In the genomic region with DNA sequence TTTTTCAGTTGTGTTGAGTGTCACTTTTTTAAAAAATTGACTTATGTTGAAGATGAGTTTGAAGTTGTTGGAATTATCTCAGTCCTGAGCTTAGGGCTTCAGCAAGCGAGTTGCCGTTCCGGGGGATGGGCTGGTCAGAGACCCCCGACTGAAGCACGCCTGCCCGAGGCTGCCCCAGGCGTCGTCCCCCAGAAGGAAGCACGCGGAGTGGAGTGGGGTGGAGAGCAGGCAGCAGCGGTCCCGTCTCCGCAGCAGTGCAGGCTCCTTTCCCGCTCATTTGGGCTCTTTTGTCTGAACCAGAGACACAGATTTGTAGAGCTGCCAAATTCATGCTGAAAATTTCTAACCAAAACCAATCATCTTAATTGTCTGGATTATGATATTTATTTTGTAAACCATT, we compare ENCODE assay signal across 22 cellular contexts. TPM values are rescaled to one million over a fixed set of nuclear protein-coding genes. Genes with fewer than 3 reads are reported as not detected.
DNase-seq lines count a peak whose midpoint lies in the region; ATAC-seq, FAIRE-seq and TF ChIP-seq lines count a peak whose summit lies in the region.
"Had no signal": no experiment of that assay in that cellular context is flagged by ENCODE, and none has a peak within 500 bp of the region (broad histone marks: within the 10 kb centered on the region; RNA-seq: fewer than 3 reads in every experiment).

No MANE protein-coding gene starts in this region.

- POLR2A ChIA-PET in activated CD8-positive, alpha-beta T cell treated with anti-CD3 and anti-CD28 coated beads for 36 hours (lab: Charles Lee), result no interaction called here
- POLR2A ChIA-PET in activated CD8-positive, alpha-beta T cell treated with anti-CD3 and anti-CD28 coated beads, Interleukin-2, amount 10 ng/mL, durations not matched to agents 7 days and 5 days (lab: Charles Lee), result no interaction called here
- POLR2A ChIA-PET in naive thymus-derived CD4-positive, alpha-beta T cell (lab: Charles Lee), result no interaction called here

- H3K4me1 Mint-ChIP-seq in activated CD8-positive, alpha-beta T cell treated with anti-CD3 and anti-CD28 coated beads for 36 hours (ENCODE audit: low read depth), result peaks cover 24% of the 10 kb centered on the region
- peaks cover 7% of the 10 kb centered on the region for H3K4me1 Mint-ChIP-seq in activated CD8-positive, alpha-beta T cell treated with anti-CD3 and anti-CD28 coated beads, Interleukin-2, amount 10 ng/mL, durations not matched to agents 7 days and 5 days (ENCODE audit: low read depth)
- H3K4me1 Mint-ChIP-seq in naive thymus-derived CD4-positive, alpha-beta T cell, result peaks cover 17 to 50% (median 34%) of the 10 kb centered on the region in 7 donors

- H3K36me3 ChIP-seq in BLaER1 treated with 17β-estradiol and CSF1 and Interleukin-3, amounts not matched to agents 10 nM and 100 nM, result peaks cover 0 to 49% (median 7%) of the 10 kb centered on the region in 11 experiments; a peak in 10 of 22 replicates
- H3K36me3 ChIP-seq in SK-N-MC (ENCODE audit: insufficient read depth, low read length) (no peaks in the 10 kb centered on the region), kidney (ENCODE audit: control insufficient read depth in 1 of 2, insufficient read depth in 2 of 2, low read length in 2 of 2) (no peaks in the 10 kb centered on the region)
- H3K36me3 ChIP-seq in naive thymus-derived CD4-positive, alpha-beta T cell (ENCODE audit: control insufficient read depth in 2 of 3, insufficient read depth in 3 of 3, low read length in 3 of 3), result peaks cover 0 to 53% (median 3%) of the 10 kb centered on the region in 3 experiments

- peak overlapping the region; percentile 34 for H3K27ac Mint-ChIP-seq in activated CD8-positive, alpha-beta T cell treated with anti-CD3 and anti-CD28 coated beads for 36 hours
- H3K27ac Mint-ChIP-seq in activated CD8-positive, alpha-beta T cell treated with anti-CD3 and anti-CD28 coated beads, Interleukin-2, amount 10 ng/mL, durations not matched to agents 7 days and 5 days, result no peak overlapping the region
- peak overlapping the region in 4 of 9 donors; percentile 21 to 81 (median 68) for H3K27ac Mint-ChIP-seq in naive thymus-derived CD4-positive, alpha-beta T cell

- DNase-seq in activated CD8-positive, alpha-beta T cell treated with anti-CD3 and anti-CD28 coated beads for 36 hours, result no peak
- no peak for DNase-seq in activated CD8-positive, alpha-beta T cell treated with anti-CD3 and anti-CD28 coated beads, Interleukin-2, amount 10 ng/mL, durations not matched to agents 7 days and 5 days
- DNase-seq in SK-N-MC (ENCODE audit: low read depth, low spot score), result no peak
- DNase-seq in kidney, result peak; percentile 70
- DNase-seq in naive thymus-derived CD4-positive, alpha-beta T cell, result no peak
- DNase-seq in AG20443 (ENCODE audit: low spot score), result no peak
- DNase-seq: C1 segment of cervical spinal cord; IMR-90; NCI-H1092 treated with DMSO at 0.1 percent for 48 hours; NCI-H1436 treated with DMSO at 0.1 percent for 48 hours; NCI-H1930; NCI-H226; NCI-H510A treated with DMSO at 0.1 percent for 48 hours; NCI-H748 treated with DMSO at 0.1 percent for 48 hours; NK-92 treated with Interleukin-12 subunit alpha and Interleukin-12 subunit beta, amount 100 ng/mL, for 24 hours; SHP77 treated with DMSO at 0.1 percent for 48 hours; SK-N-SH had no signal

- no peaks in the 10 kb centered on the region for H3K9me3 ChIP-seq in BLaER1 treated with 17β-estradiol and CSF1 and Interleukin-3, amounts not matched to agents 10 nM and 100 nM (replicated peaks in 1 of 11)
- H3K9me3 ChIP-seq in SK-N-MC (ENCODE audit: low read depth, low read length) (no peaks in the 10 kb centered on the region), kidney (ENCODE audit: control insufficient read depth in 1 of 2, low read length in 2 of 2) (no peaks in the 10 kb centered on the region)
- no peaks in the 10 kb centered on the region for H3K9me3 ChIP-seq in naive thymus-derived CD4-positive, alpha-beta T cell (ENCODE audit: control insufficient read depth in 2 of 3, low read length in 3 of 3)
- H3K9me3 ChIP-seq: A549, SK-N-SH had no signal

- CTCF ChIA-PET in activated CD8-positive, alpha-beta T cell treated with anti-CD3 and anti-CD28 coated beads for 36 hours (lab: Charles Lee), result interaction anchor here (1.0 kb wide), 1 partner anchor 50 kb away, joined by 3 read pairs; no protein-coding TSS in a partner anchor
- CTCF ChIA-PET in activated CD8-positive, alpha-beta T cell treated with anti-CD3 and anti-CD28 coated beads, Interleukin-2, amount 10 ng/mL, durations not matched to agents 7 days and 5 days (lab: Charles Lee), result no interaction called here
- CTCF ChIA-PET in naive thymus-derived CD4-positive, alpha-beta T cell (lab: Charles Lee), result no interaction called here

- H3K27me3 ChIP-seq in BLaER1 treated with 17β-estradiol and CSF1 and Interleukin-3, amounts not matched to agents 10 nM and 100 nM, result peaks cover 0 to 19% (median 0%) of the 10 kb centered on the region in 11 experiments; a peak in 9 of 22 replicates
- no peaks in the 10 kb centered on the region for H3K27me3 ChIP-seq in naive thymus-derived CD4-positive, alpha-beta T cell (ENCODE audit: control insufficient read depth in 2 of 2, insufficient read depth in 2 of 2, low read length in 2 of 2)

- no peak overlapping the region for H3K27ac ChIP-seq in BLaER1 treated with 17β-estradiol and CSF1 and Interleukin-3, amounts not matched to agents 10 nM and 100 nM
- H3K27ac ChIP-seq in SK-N-MC (peak overlapping the region; percentile 13; the same call in 1 of the 2 replicates), kidney (ENCODE audit: low read depth in 2 of 2, low read length in 2 of 2) (no peak overlapping the region)
- H3K27ac ChIP-seq in naive thymus-derived CD4-positive, alpha-beta T cell (ENCODE audit: low read depth, low read length), result no peak overlapping the region
- H3K27ac ChIP-seq: A549, KMS-11 had no signal

- ATAC-seq in activated CD8-positive, alpha-beta T cell treated with anti-CD3 and anti-CD28 coated beads for 36 hours, result no peak
- no peak for ATAC-seq in activated CD8-positive, alpha-beta T cell treated with anti-CD3 and anti-CD28 coated beads, Interleukin-2, amount 10 ng/mL, durations not matched to agents 7 days and 5 days
- no peak for ATAC-seq in naive thymus-derived CD4-positive, alpha-beta T cell
- ATAC-seq: A549 had no signal

- no peaks in the 10 kb centered on the region for H3K27me3 Mint-ChIP-seq in activated CD8-positive, alpha-beta T cell treated with anti-CD3 and anti-CD28 coated beads for 36 hours
- no peaks in the 10 kb centered on the region for H3K27me3 Mint-ChIP-seq in activated CD8-positive, alpha-beta T cell treated with anti-CD3 and anti-CD28 coated beads, Interleukin-2, amount 10 ng/mL, durations not matched to agents 7 days and 5 days (ENCODE audit: low read depth)
- no peaks in the 10 kb centered on the region for H3K27me3 Mint-ChIP-seq in naive thymus-derived CD4-positive, alpha-beta T cell

- TF ChIP-seq CTCF in activated CD8-positive, alpha-beta T cell treated with anti-CD3 and anti-CD28 coated beads for 36 hours (IDR thresholded peaks at IDR 0.05), result no peak
- no peak for TF ChIP-seq CTCF in kidney (IDR thresholded peaks at IDR 0.05; ENCODE audit: borderline replicate concordance, extremely low read depth, insufficient read depth)

- peak overlapping the region in 7 of 11 experiments; percentile 14 to 43 (median 38); a peak in 7 of 22 replicates for H3K4me2 ChIP-seq in BLaER1 treated with 17β-estradiol and CSF1 and Interleukin-3, amounts not matched to agents 10 nM and 100 nM
- H3K4me2 ChIP-seq: A549, KMS-11, SK-N-SH had no signal

- H3K9me3 Mint-ChIP-seq in activated CD8-positive, alpha-beta T cell treated with anti-CD3 and anti-CD28 coated beads for 36 hours, result no peaks in the 10 kb centered on the region
- no peaks in the 10 kb centered on the region for H3K9me3 Mint-ChIP-seq in activated CD8-positive, alpha-beta T cell treated with anti-CD3 and anti-CD28 coated beads, Interleukin-2, amount 10 ng/mL, durations not matched to agents 7 days and 5 days (ENCODE audit: insufficient read depth)
- peaks cover 0 to 8% (median 0%) of the 10 kb centered on the region in 11 donors for H3K9me3 Mint-ChIP-seq in naive thymus-derived CD4-positive, alpha-beta T cell

- H3K9ac ChIP-seq in BLaER1 treated with 17β-estradiol and CSF1 and Interleukin-3, amounts not matched to agents 10 nM and 100 nM, result no peak overlapping the region
- no peak overlapping the region for H3K9ac ChIP-seq in SK-N-MC (ENCODE audit: insufficient read length)
- no peak overlapping the region for H3K9ac ChIP-seq in kidney (ENCODE audit: low read length in 2 of 2)
- H3K9ac ChIP-seq: KMS-11, SK-N-SH had no signal

- no peak overlapping the region for H3K4me3 ChIP-seq in BLaER1 treated with 17β-estradiol and CSF1 and Interleukin-3, amounts not matched to agents 10 nM and 100 nM
- no peak overlapping the region for H3K4me3 ChIP-seq in SK-N-MC
- H3K4me3 ChIP-seq in kidney (ENCODE audit: low read length in 2 of 2), result no peak overlapping the region
- no peak overlapping the region for H3K4me3 ChIP-seq in naive thymus-derived CD4-positive, alpha-beta T cell (ENCODE audit: low read length)
- H3K4me3 ChIP-seq: A549 had no signal

- H3K4me3 Mint-ChIP-seq in activated CD8-positive, alpha-beta T cell treated with anti-CD3 and anti-CD28 coated beads for 36 hours, result no peak overlapping the region
- no peak overlapping the region for H3K4me3 Mint-ChIP-seq in activated CD8-positive, alpha-beta T cell treated with anti-CD3 and anti-CD28 coated beads, Interleukin-2, amount 10 ng/mL, durations not matched to agents 7 days and 5 days
- peak overlapping the region in 1 of 10 donors; percentile 16 for H3K4me3 Mint-ChIP-seq in naive thymus-derived CD4-positive, alpha-beta T cell

- FAIRE-seq in kidney (lab: Jason Lieb, UNC), result no peak
- FAIRE-seq: A549, D721Med, H54 had no signal

- peaks cover 35% of the 10 kb centered on the region for H3K36me3 Mint-ChIP-seq in activated CD8-positive, alpha-beta T cell treated with anti-CD3 and anti-CD28 coated beads for 36 hours (ENCODE audit: low read depth)
- peaks cover 2% of the 10 kb centered on the region for H3K36me3 Mint-ChIP-seq in activated CD8-positive, alpha-beta T cell treated with anti-CD3 and anti-CD28 coated beads, Interleukin-2, amount 10 ng/mL, durations not matched to agents 7 days and 5 days (ENCODE audit: low read depth)
- H3K36me3 Mint-ChIP-seq in naive thymus-derived CD4-positive, alpha-beta T cell, result peaks cover 8 to 12% (median 10%) of the 10 kb centered on the region in 5 donors

- peaks cover 68 to 97% (median 84%) of the 10 kb centered on the region in 11 experiments for H4K20me1 ChIP-seq in BLaER1 treated with 17β-estradiol and CSF1 and Interleukin-3, amounts not matched to agents 10 nM and 100 nM

- peaks cover 0 to 83% (median 61%) of the 10 kb centered on the region in 10 experiments; a peak in 16 of 20 replicates for H3K4me1 ChIP-seq in BLaER1 treated with 17β-estradiol and CSF1 and Interleukin-3, amounts not matched to agents 10 nM and 100 nM
- H3K4me1 ChIP-seq in kidney (ENCODE audit: control insufficient read depth in 1 of 2, insufficient read depth in 1 of 2, low read depth in 1 of 2, low read length in 2 of 2), result no peaks in the 10 kb centered on the region
- peaks cover 0 to 2% of the 10 kb centered on the region in 2 donors for H3K4me1 ChIP-seq in naive thymus-derived CD4-positive, alpha-beta T cell (ENCODE audit: control insufficient read depth in 2 of 2, insufficient read depth in 2 of 2, low read length in 2 of 2)
- H3K4me1 ChIP-seq: A549 had no signal

- intact Hi-C loops in activated CD8-positive, alpha-beta T cell treated with anti-CD3 and anti-CD28 coated beads for 36 hours (cut with micrococcal nuclease), result no loop called here
- intact Hi-C loops in kidney (cut with DNase I), result no loop called here
- intact Hi-C loops in naive thymus-derived CD4-positive, alpha-beta T cell (cut with micrococcal nuclease), result no loop called here

RNA-seq across cellular contexts. Expression of a gene that starts 33.7 kb away (rescaled TPM):
- 10 to 100 TPM; 97.2 to 98.3 TPM for total RNA-seq in activated CD8-positive, alpha-beta T cell treated with anti-CD3 and anti-CD28 coated beads for 36 hours
- total RNA-seq in activated CD8-positive, alpha-beta T cell treated with anti-CD3 and anti-CD28 coated beads, Interleukin-2, amount 10 ng/mL, durations not matched to agents 7 days and 5 days, result 10 to 100 TPM; 26.5 to 28.1 TPM
- 17.2 TPM for total RNA-seq in kidney
- polyA plus RNA-seq in kidney (ENCODE audit: insufficient read depth, low read depth, low replicate concordance), result 4.3 TPM
- 10 to 100 TPM; 44.3 to 87.2 (median 53.8) TPM for total RNA-seq in naive thymus-derived CD4-positive, alpha-beta T cell
- polyA plus RNA-seq in naive thymus-derived CD4-positive, alpha-beta T cell, result 10 to 100 TPM; 27.1 to 49.9 TPM
